Comparison of ENCODE assay signal across 1 cellular context in genomic region chr9:128159073-128159783, GRCh38.
TF ChIP-seq lines count a peak whose summit lies in the region.

No MANE protein-coding gene starts in this region.

TF ChIP-seq in HepG2, 621 proteins besides CTCF, POLR2A, EP300 and RAD21 (continues in another document):
- TF ChIP-seq MZF1 (CRISPR knock-in tag; IDR thresholded peaks at IDR 0.05; ENCODE audit: borderline replicate concordance), result no peak
- TF ChIP-seq ZC3H13 (CRISPR knock-in tag; IDR thresholded peaks at IDR 0.05), result peak; percentile 76; the same call in 1 of the 2 replicates
- TF ChIP-seq ZNF138 (CRISPR knock-in tag; IDR thresholded peaks at IDR 0.05; ENCODE audit: low read depth), result no peak
- TF ChIP-seq SATB2 (CRISPR knock-in tag; IDR thresholded peaks at IDR 0.05), result no peak
- peak; percentile 48 for TF ChIP-seq GABPA (IDR thresholded peaks at IDR 0.05; ENCODE audit: low read depth, low read length)
- TF ChIP-seq GABPA (CRISPR knock-in tag; IDR thresholded peaks at IDR 0.05; ENCODE audit: low read depth), result peak; percentile 82
- 0 out of 2 replicates have a peak, but pooled peaks have one; percentile 21 for TF ChIP-seq ELF4 (CRISPR knock-in tag; IDR thresholded peaks at IDR 0.05; ENCODE audit: borderline replicate concordance)
- TF ChIP-seq SNAPC2 (CRISPR knock-in tag; IDR thresholded peaks at IDR 0.05), result 0 out of 2 replicates have a peak, but pooled peaks have one; percentile 8
- no peak for TF ChIP-seq ZBTB8A (CRISPR knock-in tag; IDR thresholded peaks at IDR 0.05; ENCODE audit: borderline replicate concordance, low read depth)
- TF ChIP-seq THYN1 (CRISPR knock-in tag; IDR thresholded peaks at IDR 0.05; ENCODE audit: borderline replicate concordance, low read depth), result no peak
- no peak for TF ChIP-seq CBFB (CRISPR knock-in tag; IDR thresholded peaks at IDR 0.05)
- TF ChIP-seq ATF1 (CRISPR knock-in tag; IDR thresholded peaks at IDR 0.05), result no peak
- no peak for TF ChIP-seq NONO (IDR thresholded peaks at IDR 0.05)
- peak; percentile 46; the same call in 1 of the 2 replicates for TF ChIP-seq NONO (CRISPR knock-in tag; conservative IDR thresholded peaks at IDR 0.05)
- TF ChIP-seq CREBL2 (CRISPR knock-in tag; IDR thresholded peaks at IDR 0.05; ENCODE audit: borderline replicate concordance), result no peak
- TF ChIP-seq LRRFIP1 (CRISPR knock-in tag; conservative IDR thresholded peaks at IDR 0.05), result no peak
- no peak for TF ChIP-seq ZBTB3 (CRISPR knock-in tag; IDR thresholded peaks at IDR 0.05; ENCODE audit: borderline replicate concordance, low read depth)
- no peak for TF ChIP-seq KLF16 (CRISPR knock-in tag; IDR thresholded peaks at IDR 0.05)
- TF ChIP-seq ZNF598 (CRISPR knock-in tag; IDR thresholded peaks at IDR 0.05; ENCODE audit: borderline replicate concordance), result peak; percentile 43; the same call in 1 of the 2 replicates
- no peak for TF ChIP-seq DPF2 (CRISPR knock-in tag; IDR thresholded peaks at IDR 0.05; ENCODE audit: borderline replicate concordance, low read depth)
- no peak for TF ChIP-seq IRF9 (CRISPR knock-in tag; IDR thresholded peaks at IDR 0.05; ENCODE audit: borderline replicate concordance)
- TF ChIP-seq ZBTB7B (CRISPR knock-in tag; IDR thresholded peaks at IDR 0.05), result no peak
- TF ChIP-seq MTA1 (CRISPR knock-in tag; IDR thresholded peaks at IDR 0.05; ENCODE audit: borderline replicate concordance), result no peak
- TF ChIP-seq SSRP1 (CRISPR knock-in tag; IDR thresholded peaks at IDR 0.05), result no peak; the same call in 1 of the 2 replicates
- TF ChIP-seq SRSF1 (optimal IDR thresholded peaks at IDR 0.05; ENCODE audit: low read depth, low read length), result peak; percentile 62
- TF ChIP-seq ZNF772 (CRISPR knock-in tag; IDR thresholded peaks at IDR 0.05), result 0 out of 2 replicates have a peak, but pooled peaks have one; percentile 46
- no peak for TF ChIP-seq IRX3 (CRISPR knock-in tag; IDR thresholded peaks at IDR 0.05; ENCODE audit: borderline replicate concordance, low read depth)
- TF ChIP-seq SALL2 (CRISPR knock-in tag; IDR thresholded peaks at IDR 0.05), result no peak
- no peak for TF ChIP-seq SCMH1 (CRISPR knock-in tag; IDR thresholded peaks at IDR 0.05; ENCODE audit: borderline replicate concordance)
- 0 out of 2 replicates have a peak, but pooled peaks have one; percentile 20 for TF ChIP-seq ZNF83 (CRISPR knock-in tag; IDR thresholded peaks at IDR 0.05; ENCODE audit: borderline replicate concordance)
- TF ChIP-seq ZNF512 (CRISPR knock-in tag; IDR thresholded peaks at IDR 0.05), result no peak
- TF ChIP-seq TBP (CRISPR knock-in tag; IDR thresholded peaks at IDR 0.05), result no peak
- no peak for TF ChIP-seq PAX8 (CRISPR knock-in tag; IDR thresholded peaks at IDR 0.05; ENCODE audit: borderline replicate concordance)
- no peak for TF ChIP-seq PRDM15 (CRISPR knock-in tag; IDR thresholded peaks at IDR 0.05)
- peak; percentile 1 for TF ChIP-seq YEATS4 (CRISPR knock-in tag; IDR thresholded peaks at IDR 0.05; ENCODE audit: borderline replicate concordance)
- 0 out of 2 replicates have a peak, but pooled peaks have one; percentile 38 for TF ChIP-seq ZNF589 (CRISPR knock-in tag; conservative IDR thresholded peaks at IDR 0.05)
- TF ChIP-seq SIX1 (CRISPR knock-in tag; IDR thresholded peaks at IDR 0.05; ENCODE audit: borderline replicate concordance), result no peak
- TF ChIP-seq SYNCRIP (IDR thresholded peaks at IDR 0.05; ENCODE audit: insufficient read depth, low read depth, low read length), result no peak
- no peak for TF ChIP-seq BRCA1 (CRISPR knock-in tag; IDR thresholded peaks at IDR 0.05)
- no peak for TF ChIP-seq PHB2 (IDR thresholded peaks at IDR 0.05; ENCODE audit: partially characterized antibody)
- TF ChIP-seq POLR2G (IDR thresholded peaks at IDR 0.05; ENCODE audit: low read depth, low read length), result peak; percentile 54
- no peak for TF ChIP-seq CERS6 (CRISPR knock-in tag; IDR thresholded peaks at IDR 0.05)
- no peak for TF ChIP-seq AKAP8 (CRISPR knock-in tag; IDR thresholded peaks at IDR 0.05)
- no peak for TF ChIP-seq ZNF646 (CRISPR knock-in tag; IDR thresholded peaks at IDR 0.05)
- no peak for TF ChIP-seq ZNF572 (CRISPR knock-in tag; IDR thresholded peaks at IDR 0.05)
- TF ChIP-seq ZNF816 (CRISPR knock-in tag; IDR thresholded peaks at IDR 0.05; ENCODE audit: borderline replicate concordance), result no peak
- no peak for TF ChIP-seq MIER3 (CRISPR knock-in tag; IDR thresholded peaks at IDR 0.05; ENCODE audit: borderline replicate concordance)
- TF ChIP-seq ZNF451 (CRISPR knock-in tag; IDR thresholded peaks at IDR 0.05), result no peak
- TF ChIP-seq REPIN1 (CRISPR knock-in tag; IDR thresholded peaks at IDR 0.05; ENCODE audit: borderline replicate concordance, low read depth), result peak; percentile 10; the same call in 1 of the 2 replicates
- TF ChIP-seq ZNF234 (CRISPR knock-in tag; conservative IDR thresholded peaks at IDR 0.05), result no peak
- TF ChIP-seq MIER2 (CRISPR knock-in tag; IDR thresholded peaks at IDR 0.05), result no peak
- no peak for TF ChIP-seq ATAD3A (CRISPR knock-in tag; IDR thresholded peaks at IDR 0.05)
- no peak for TF ChIP-seq HOXD1 (CRISPR knock-in tag; IDR thresholded peaks at IDR 0.05)
- TF ChIP-seq ZNF720 (CRISPR knock-in tag; IDR thresholded peaks at IDR 0.05), result no peak
- TF ChIP-seq SALL1 (CRISPR knock-in tag; IDR thresholded peaks at IDR 0.05), result no peak
- no peak for TF ChIP-seq ZNF557 (CRISPR knock-in tag; IDR thresholded peaks at IDR 0.05)
